In the genomic region with DNA sequence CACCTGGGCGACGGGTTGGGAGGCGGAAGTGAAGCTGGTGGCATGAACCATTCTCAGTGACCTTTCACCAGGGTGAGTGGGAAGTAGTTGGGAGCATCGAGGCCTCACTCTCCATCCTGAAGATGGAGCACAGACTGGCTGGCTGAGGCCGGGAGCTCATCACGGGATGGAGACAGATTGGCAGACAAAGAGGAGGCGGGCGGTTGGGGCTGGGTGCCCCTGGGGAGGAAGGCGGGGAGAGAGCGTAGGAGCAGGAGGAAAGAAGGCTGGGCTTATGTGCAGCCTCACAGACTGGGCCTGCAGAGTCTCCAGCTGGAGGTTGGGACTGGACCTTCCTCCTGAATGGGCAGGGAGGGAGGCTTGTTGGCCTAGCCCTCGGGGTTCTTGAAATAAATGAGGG, we compare ENCODE assay signal across 17 cellular contexts. TPM values are rescaled to one million over a fixed set of nuclear protein-coding genes. Genes with fewer than 3 reads are reported as not detected.
"Had no signal": no experiment of that assay in that cellular context is flagged by ENCODE, and none has a peak within 500 bp of the region (broad histone marks: within the 10 kb centered on the region; RNA-seq: fewer than 3 reads in every experiment).

No MANE protein-coding gene starts in this region.

- ATAC-seq: heart left ventricle; left lung; stimulated activated effector memory CD8-positive, alpha-beta T cell treated with anti-CD3 and anti-CD28 coated beads, Interleukin-12 subunit alpha, Interleukin-12 subunit beta, amount 100 ng/mL, for 72 hours had no signal

- H3K27ac ChIP-seq: heart left ventricle, left lung, right atrium auricular region, thyroid gland, uterus had no signal

- H3K36me3 ChIP-seq: heart left ventricle, left lung, right atrium auricular region, thyroid gland, uterus had no signal

- H3K9me3 ChIP-seq: left lung, thyroid gland, uterus had no signal

- H3K27me3 ChIP-seq: right atrium auricular region, thyroid gland, uterus had no signal

- H3K4me1 Mint-ChIP-seq: activated CD4-positive, alpha-beta memory T cell treated with anti-CD3 and anti-CD28 coated beads, Interleukin-2, amount 10 ng/mL, durations not matched to agents 7 days and 5 days; memory B cell; stimulated activated effector memory CD8-positive, alpha-beta T cell treated with anti-CD3 and anti-CD28 coated beads, Interleukin-12 subunit alpha, Interleukin-12 subunit beta, amount 100 ng/mL, for 72 hours had no signal

- H3K9me3 Mint-ChIP-seq: activated CD4-positive, alpha-beta memory T cell treated with anti-CD3 and anti-CD28 coated beads, Interleukin-2, amount 10 ng/mL, durations not matched to agents 7 days and 5 days; memory B cell; stimulated activated effector memory CD8-positive, alpha-beta T cell treated with anti-CD3 and anti-CD28 coated beads, Interleukin-12 subunit alpha, Interleukin-12 subunit beta, amount 100 ng/mL, for 72 hours had no signal

- DNase-seq: activated CD4-positive, alpha-beta memory T cell treated with anti-CD3 and anti-CD28 coated beads, Interleukin-2, amount 10 ng/mL, durations not matched to agents 7 days and 5 days; activated naive CD4-positive, alpha-beta T cell; activated T-cell treated with anti-CD3 and anti-CD28 coated beads, Interleukin-2, amount 50 U/mL, for 48 hours; foreskin melanocyte; heart left ventricle; islet precursor cell; left lung; small intestine; T-helper 9 cell; thyroid gland; uterus had no signal

- H3K4me3 Mint-ChIP-seq: activated CD4-positive, alpha-beta memory T cell treated with anti-CD3 and anti-CD28 coated beads, Interleukin-2, amount 10 ng/mL, durations not matched to agents 7 days and 5 days; memory B cell; stimulated activated effector memory CD8-positive, alpha-beta T cell treated with anti-CD3 and anti-CD28 coated beads, Interleukin-12 subunit alpha, Interleukin-12 subunit beta, amount 100 ng/mL, for 72 hours had no signal

- H3K27ac Mint-ChIP-seq: activated CD4-positive, alpha-beta memory T cell treated with anti-CD3 and anti-CD28 coated beads, Interleukin-2, amount 10 ng/mL, durations not matched to agents 7 days and 5 days; memory B cell; stimulated activated effector memory CD8-positive, alpha-beta T cell treated with anti-CD3 and anti-CD28 coated beads, Interleukin-12 subunit alpha, Interleukin-12 subunit beta, amount 100 ng/mL, for 72 hours had no signal

- H3K36me3 Mint-ChIP-seq: memory B cell; stimulated activated effector memory CD8-positive, alpha-beta T cell treated with anti-CD3 and anti-CD28 coated beads, Interleukin-12 subunit alpha, Interleukin-12 subunit beta, amount 100 ng/mL, for 72 hours had no signal

- H3K4me3 ChIP-seq: heart left ventricle, left lung, right atrium auricular region, thyroid gland, uterus had no signal

- H3K4me1 ChIP-seq: left lung, right atrium auricular region, thyroid gland, uterus had no signal

RNA-seq across cellular contexts. Expression of a gene that starts 44.2 kb away (rescaled TPM):
- total RNA-seq: activated CD4-positive, alpha-beta memory T cell treated with anti-CD3 and anti-CD28 coated beads, Interleukin-2, amount 10 ng/mL, durations not matched to agents 7 days and 5 days; aorta; bronchial epithelial cell; endothelial cell of umbilical vein; heart left ventricle; left lung; right atrium auricular region; thyroid gland; uterus had no signal

RNA-seq across cellular contexts. Expression of a gene that starts 48.5 kb away (rescaled TPM):
- total RNA-seq: activated CD4-positive, alpha-beta memory T cell treated with anti-CD3 and anti-CD28 coated beads, Interleukin-2, amount 10 ng/mL, durations not matched to agents 7 days and 5 days; endothelial cell of umbilical vein had no signal
